20 cellular contexts compared by ENCODE assay signal in genomic region chr1:202204065-202204464, GRCh38. TPM values are rescaled to one million over a fixed set of nuclear protein-coding genes. Genes with fewer than 3 reads are reported as not detected.
"Had no signal": no experiment of that assay in that cellular context is flagged by ENCODE, and none has a peak within 500 bp of the region (broad histone marks: within the 10 kb centered on the region; RNA-seq: fewer than 3 reads in every experiment).

No MANE protein-coding gene starts in this region.

- H3K9me3 Mint-ChIP-seq: central memory CD8-positive, alpha-beta T cell; immature natural killer cell; natural killer cell had no signal

- H3K4me2 ChIP-seq: hepatocyte had no signal

- H3K36me3 Mint-ChIP-seq: activated naive CD8-positive, alpha-beta T cell; immature natural killer cell; natural killer cell had no signal

- H3K4me1 ChIP-seq: adrenal gland had no signal

- H3K79me2 ChIP-seq: hepatocyte had no signal

- DNase-seq: activated T-cell treated with anti-CD3 and anti-CD28 coated beads, Interleukin-2, amount 50 U/mL, for 1 hour; adrenal gland; effector memory CD4-positive, alpha-beta T cell; foreskin melanocyte; glutamatergic neuron; kidney glomerular epithelial cell; left lung; mammary epithelial cell; midbrain; ovary; stimulated activated CD4-positive, alpha-beta T cell treated with anti-CD3 and anti-CD28 coated beads, Interleukin-4, amount 100 ng/mL, for 24 hours; stimulated activated naive CD4-positive, alpha-beta T cell treated with Interleukin-2 at 50 U/mL for 16 hours; upper lobe of left lung had no signal

- H3K4me3 Mint-ChIP-seq: activated naive CD8-positive, alpha-beta T cell; central memory CD8-positive, alpha-beta T cell; immature natural killer cell; natural killer cell had no signal

- H2AFZ ChIP-seq: hepatocyte had no signal

- H3K9me3 ChIP-seq: adrenal gland, left lung, ovary, prostate gland, upper lobe of left lung had no signal

- H3K27me3 ChIP-seq: hepatocyte, ovary had no signal

- H3K27ac ChIP-seq: adrenal gland, hepatocyte, left lung, ovary, prostate gland, upper lobe of left lung had no signal

- H3K4me1 Mint-ChIP-seq: central memory CD8-positive, alpha-beta T cell had no signal

- H3K27me3 Mint-ChIP-seq: activated naive CD8-positive, alpha-beta T cell; central memory CD8-positive, alpha-beta T cell had no signal

- H3K36me3 ChIP-seq: adrenal gland, left lung, ovary, prostate gland, upper lobe of left lung had no signal

- H3K4me3 ChIP-seq: adrenal gland, hepatocyte, left lung, ovary, prostate gland, upper lobe of left lung had no signal

- H3K27ac Mint-ChIP-seq: activated naive CD8-positive, alpha-beta T cell; immature natural killer cell; natural killer cell had no signal

RNA-seq across cellular contexts. Expression of gene LGR6, which starts 10.5 kb away (rescaled TPM):
- total RNA-seq: dermis microvascular lymphatic vessel endothelial cell had no signal

RNA-seq across cellular contexts. Expression of gene PTPN7, which starts 43.7 kb away (rescaled TPM):
- total RNA-seq: hepatocyte, mammary epithelial cell had no signal
